In genomic region chr9:20865357-20865756, GRCh38 we compare ENCODE assay signal across 1 cellular context.
TF ChIP-seq lines count a peak whose summit lies in the region.

No MANE protein-coding gene starts in this region.

TF ChIP-seq in IMR-90, 13 proteins besides CTCF, POLR2A, EP300 and RAD21 (continued from another document):
- TF ChIP-seq MXI1 (IDR thresholded peaks at IDR 0.05; ENCODE audit: borderline replicate concordance, low read depth, low read length) (no peak), CEBPB (IDR thresholded peaks at IDR 0.05; ENCODE audit: low read depth, low read length) (no peak)
